ENCODE assay signal across 1 cellular context in genomic region chr9:132590318-132591182, GRCh38.
TF ChIP-seq lines count a peak whose summit lies in the region.

No MANE protein-coding gene starts in this region.

TF ChIP-seq in HepG2, 621 proteins besides CTCF, POLR2A, EP300 and RAD21:
- TF ChIP-seq ZNF124 (CRISPR knock-in tag; IDR thresholded peaks at IDR 0.05) (no peak), ZNF670 (CRISPR knock-in tag; IDR thresholded peaks at IDR 0.05; ENCODE audit: borderline replicate concordance) (no peak), AGO2 (optimal IDR thresholded peaks at IDR 0.05; ENCODE audit: low read depth, low read length) (peak; percentile 55), ZNF354B (CRISPR knock-in tag; IDR thresholded peaks at IDR 0.05) (no peak), POLR2G (IDR thresholded peaks at IDR 0.05; ENCODE audit: low read depth, low read length) (0 out of 2 replicates have a peak, but pooled peaks have one; percentile 15)
